In genomic region chr11:29816359-29816758, GRCh38 we compare ENCODE assay signal across 2 cellular contexts.
TF ChIP-seq lines count a peak whose summit lies in the region.

No MANE protein-coding gene starts in this region.

TF ChIP-seq in liver, 16 proteins besides CTCF, POLR2A, EP300 and RAD21 (continued from another document):
- TF ChIP-seq ATF3 (IDR thresholded peaks at IDR 0.05) (peak; percentile 49), FOXA2 (IDR thresholded peaks at IDR 0.05) (peak; percentile 79), JUND (IDR thresholded peaks at IDR 0.05) (peak in 1 of 2 donors; percentile 78), YY1 (IDR thresholded peaks at IDR 0.05) (peak; percentile 28), HNF4A (conservative IDR thresholded peaks at IDR 0.05) (peak; percentile 42 to 59), RXRA (IDR thresholded peaks at IDR 0.05) (peak; percentile 24 to 67)
- TF ChIP-seq, protein P1, sequence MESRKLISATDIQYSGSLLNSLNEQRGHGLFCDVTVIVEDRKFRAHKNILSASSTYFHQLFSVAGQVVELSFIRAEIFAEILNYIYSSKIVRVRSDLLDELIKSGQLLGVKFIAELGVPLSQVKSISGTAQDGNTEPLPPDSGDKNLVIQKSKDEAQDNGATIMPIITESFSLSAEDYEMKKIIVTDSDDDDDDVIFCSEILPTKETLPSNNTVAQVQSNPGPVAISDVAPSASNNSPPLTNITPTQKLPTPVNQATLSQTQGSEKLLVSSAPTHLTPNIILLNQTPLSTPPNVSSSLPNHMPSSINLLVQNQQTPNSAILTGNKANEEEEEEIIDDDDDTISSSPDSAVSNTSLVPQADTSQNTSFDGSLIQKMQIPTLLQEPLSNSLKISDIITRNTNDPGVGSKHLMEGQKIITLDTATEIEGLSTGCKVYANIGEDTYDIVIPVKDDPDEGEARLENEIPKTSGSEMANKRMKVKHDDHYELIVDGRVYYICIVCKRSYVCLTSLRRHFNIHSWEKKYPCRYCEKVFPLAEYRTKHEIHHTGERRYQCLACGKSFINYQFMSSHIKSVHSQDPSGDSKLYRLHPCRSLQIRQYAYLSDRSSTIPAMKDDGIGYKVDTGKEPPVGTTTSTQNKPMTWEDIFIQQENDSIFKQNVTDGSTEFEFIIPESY (IDR thresholded peaks at IDR 0.05), result no peak
TF ChIP-seq in liver: peak in this region for 8.

TF ChIP-seq in HepG2, 621 proteins besides CTCF, POLR2A, EP300 and RAD21 (continued from another document):
- TF ChIP-seq RXRB (CRISPR knock-in tag; IDR thresholded peaks at IDR 0.05; ENCODE audit: borderline replicate concordance) (no peak), ZNF552 (CRISPR knock-in tag; IDR thresholded peaks at IDR 0.05; ENCODE audit: borderline replicate concordance) (no peak), SRSF1 (optimal IDR thresholded peaks at IDR 0.05; ENCODE audit: low read depth, low read length) (no peak), GFI1 (CRISPR knock-in tag; IDR thresholded peaks at IDR 0.05; ENCODE audit: borderline replicate concordance) (no peak)
TF ChIP-seq in HepG2: peak in this region for 0.
